Comparison of ENCODE assay signal across 8 cellular contexts in genomic region chr1:31955917-31956736, GRCh38. TPM values are rescaled to one million over a fixed set of nuclear protein-coding genes. Genes with fewer than 3 reads are reported as not detected.
DNase-seq lines count a peak whose midpoint lies in the region; ATAC-seq lines count a peak whose summit lies in the region.

No MANE protein-coding gene starts in this region.

- peak overlapping the region; percentile 86 for H3K27ac Mint-ChIP-seq in memory B cell

- ATAC-seq in GM21619 (IDR thresholded peaks at IDR 0.05; ENCODE audit: unreplicated experiment) (peak; percentile 84), memory B cell (ENCODE audit: low read depth) (peak; percentile 99)

- in situ Hi-C loops in Caki2 (cut with HindIII; ENCODE audit: low pct_unique_long_range_greater_than_20kb, low sequenced_read_pairs), result no loop called here

- DNase-seq in Caki2 (ENCODE audit: low read depth) (peak; percentile 96), LHCN-M2 (ENCODE audit: low read depth) (peak; percentile 97), dermis blood vessel endothelial cell (peak; percentile 95), memory B cell (ENCODE audit: low spot score in 2 of 2) (peak; percentile 41 to 64), NCI-H345 (lab: John Stamatoyannopoulos, UW) (no peak)
- DNase-seq in activated CD4-positive, alpha-beta T cell treated with anti-CD3 and anti-CD28 coated beads for 48 hours, result peak; percentile 91
- peak; percentile 60 for DNase-seq in stimulated activated CD8-positive, alpha-beta memory T cell treated with anti-CD3 and anti-CD28 coated beads, Interleukin-12 subunit alpha, Interleukin-12 subunit beta, amount 100 ng/mL, for 4 hours (ENCODE audit: low read depth)

- H3K27me3 Mint-ChIP-seq in memory B cell, result no peaks in the 10 kb centered on the region

- peaks cover 27% of the 10 kb centered on the region for H3K4me1 Mint-ChIP-seq in memory B cell

- peak overlapping the region; percentile 43 for H3K4me3 Mint-ChIP-seq in memory B cell

- H3K36me3 Mint-ChIP-seq in memory B cell, result no peaks in the 10 kb centered on the region

- H3K9me3 Mint-ChIP-seq in memory B cell, result no peaks in the 10 kb centered on the region

RNA-seq across cellular contexts. Expression of gene PTP4A2, which starts 18.0 kb away (rescaled TPM):
- 308 and 310 TPM in 2 replicates for total RNA-seq in Caki2 (2014; rRNA removed; shearing (Covaris generic); ENCODE audit: low replicate concordance)
- total RNA-seq in LHCN-M2 (2014; rRNA removed) (266 and 303 TPM in 2 replicates), dermis blood vessel endothelial cell (199 and 243 TPM in 2 replicates)
- polyA plus RNA-seq in LHCN-M2 (2012), result 244 TPM

RNA-seq across cellular contexts. Expression of gene KHDRBS1, which starts 57.5 kb away (rescaled TPM):
- total RNA-seq in Caki2 (2014; rRNA removed; shearing (Covaris generic); ENCODE audit: low replicate concordance), result 112 and 135 TPM in 2 replicates
- 58.9 and 72.6 TPM in 2 replicates for total RNA-seq in LHCN-M2 (2014; rRNA removed)
- 95.9 TPM for polyA plus RNA-seq in LHCN-M2 (2012)
- total RNA-seq in dermis blood vessel endothelial cell, result 60.9 and 143 TPM in 2 replicates
